ENCODE assay signal across 9 cellular contexts in the genomic region with DNA sequence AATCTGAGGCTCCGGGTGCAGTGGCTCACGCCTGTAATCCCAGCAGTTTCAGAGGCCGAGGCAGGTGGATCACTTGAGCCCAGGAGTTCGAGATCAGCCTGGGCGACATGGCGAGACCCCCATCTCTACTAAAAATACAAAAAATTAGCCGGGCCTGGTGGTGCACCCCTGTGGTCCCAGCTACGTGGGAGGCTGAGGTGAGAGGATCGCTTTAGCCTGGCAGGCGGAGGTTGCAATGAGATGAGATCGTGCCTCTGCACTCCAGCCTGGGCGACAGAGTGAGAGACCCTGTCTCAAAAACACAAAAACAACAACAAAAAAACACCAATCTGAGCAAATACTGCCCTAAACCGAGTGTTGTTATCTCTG. TPM values are rescaled to one million over a fixed set of nuclear protein-coding genes. Genes with fewer than 3 reads are reported as not detected.
DNase-seq lines count a peak whose midpoint lies in the region; ATAC-seq and TF ChIP-seq lines count a peak whose summit lies in the region.
"Not testable (repeated sequence)": the region's sequence is repeated elsewhere in the genome, so short reads cannot be mapped to it uniquely, and the experiment has no call there.
"Had no signal": no experiment of that assay in that cellular context is flagged by ENCODE, and none has a peak within 500 bp of the region (broad histone marks: within the 10 kb centered on the region; RNA-seq: fewer than 3 reads in every experiment).

No MANE protein-coding gene starts in this region.

- H3K9me3 Mint-ChIP-seq in IgD-negative memory B cell; activated CD4-positive, alpha-beta T cell treated with anti-CD3 and anti-CD28 coated beads for 36 hours (ENCODE audit: low read depth); MCF 10A (ENCODE audit: unreplicated experiment); memory B cell: not testable (repeated sequence)

- not testable (repeated sequence) for H3K27me3 ChIP-seq in aorta (ENCODE audit: control insufficient read depth in 1 of 2, insufficient read depth in 2 of 2, low read length in 1 of 2)

- not testable (repeated sequence) for H3K27me3 Mint-ChIP-seq in IgD-negative memory B cell; activated CD4-positive, alpha-beta T cell treated with anti-CD3 and anti-CD28 coated beads for 36 hours; MCF 10A (ENCODE audit: insufficient read depth, unreplicated experiment); memory B cell

- CTCF ChIA-PET in activated CD4-positive, alpha-beta T cell treated with anti-CD3 and anti-CD28 coated beads for 36 hours (lab: Charles Lee) = interaction anchor here (2.2 kb wide), 1 partner anchor 10 kb away, joined by 14 read pairs; no protein-coding TSS in a partner anchor
- CTCF ChIA-PET in MCF 10A (lab: Yijun Ruan, JAX) = interaction anchor here (1.8 to 7.3 kb wide), 3 partner anchors 11 to 51 kb away, joined by 5 to 65 read pairs (median 18); no protein-coding TSS in a partner anchor

- DNase-seq in activated CD4-positive, alpha-beta T cell treated with anti-CD3 and anti-CD28 coated beads for 36 hours; MCF 10A (ENCODE audit: unreplicated experiment); fibroblast of the aortic adventitia (ENCODE audit: low read depth); memory B cell (ENCODE audit: low spot score in 2 of 2); retinal pigment epithelial cell (ENCODE audit: low read depth); aorta: not testable (repeated sequence)

- not testable (repeated sequence) for H3K27ac ChIP-seq in aorta (ENCODE audit: low read depth in 1 of 2, low read length in 2 of 2)

- BruUV-seq in MCF 10A (replicated peaks; lab: Mats Ljungman, UMichigan) = TSS peak; percentile 62

- H3K27ac Mint-ChIP-seq in IgD-negative memory B cell (peak overlapping the region; percentile 72 to 96 (median 84)), MCF 10A (ENCODE audit: low read depth, unreplicated experiment) (peak overlapping the region; percentile 94), memory B cell (peak overlapping the region; percentile 96)
- peak overlapping the region; percentile 80 for H3K27ac Mint-ChIP-seq in activated CD4-positive, alpha-beta T cell treated with anti-CD3 and anti-CD28 coated beads for 36 hours

- ATAC-seq in activated CD4-positive, alpha-beta T cell treated with anti-CD3 and anti-CD28 coated beads for 36 hours; aorta (ENCODE audit: low FRiP score): not testable (repeated sequence)
- ATAC-seq in memory B cell (ENCODE audit: low read depth) = peak; percentile 5

- not testable (repeated sequence) for H3K36me3 ChIP-seq in aorta (ENCODE audit: control insufficient read depth in 1 of 2, insufficient read depth in 2 of 2, low read length in 1 of 2)

- not testable (repeated sequence) for H3K9me3 ChIP-seq in aorta (ENCODE audit: control insufficient read depth, low read length)

- not testable (repeated sequence) for TF ChIP-seq CTCF in MCF 10A (IDR thresholded peaks at IDR 0.05; ENCODE audit: unreplicated experiment); fibroblast of the aortic adventitia (IDR thresholded peaks at IDR 0.05; ENCODE audit: insufficient read depth, low read length); retinal pigment epithelial cell (conservative IDR thresholded peaks at IDR 0.05; ENCODE audit: low read depth, low read length)

- POLR2A ChIA-PET in activated CD4-positive, alpha-beta T cell treated with anti-CD3 and anti-CD28 coated beads for 36 hours (lab: Charles Lee) = not testable (repeated sequence)
- POLR2A ChIA-PET in MCF 10A (lab: Yijun Ruan, JAX) = interaction anchor here (0.9 to 1.5 kb wide), 8 partner anchors 8 to 395 kb away, joined by 3 to 6 read pairs (median 4); partner anchors contain the start of genes HES4 and MRPL20

- H3K4me1 Mint-ChIP-seq in IgD-negative memory B cell = peaks cover 12 to 22% (median 16%) of the 10 kb centered on the region in 3 donors
- peaks cover 27% of the 10 kb centered on the region for H3K4me1 Mint-ChIP-seq in activated CD4-positive, alpha-beta T cell treated with anti-CD3 and anti-CD28 coated beads for 36 hours
- not testable (repeated sequence) for H3K4me1 Mint-ChIP-seq in MCF 10A (ENCODE audit: insufficient read depth, unreplicated experiment)
- peaks cover 21% of the 10 kb centered on the region for H3K4me1 Mint-ChIP-seq in memory B cell

- intact Hi-C loops in activated CD4-positive, alpha-beta T cell treated with anti-CD3 and anti-CD28 coated beads for 36 hours (cut with DNase I, micrococcal nuclease) = loop anchor here in 1 of 2 experiments (1.0 to 2.0 kb wide), 3 partner anchors 12 to 52 kb away; partner anchors contain the start of gene HES4
- intact Hi-C loops in MCF 10A (cut with micrococcal nuclease); aorta (cut with DNase I): not testable (repeated sequence)

- 63 to 70% methylated on average over 13 of the region's 13 CpGs for WGBS in aorta, 2 donors

- not testable (repeated sequence) for H3K36me3 Mint-ChIP-seq in IgD-negative memory B cell; activated CD4-positive, alpha-beta T cell treated with anti-CD3 and anti-CD28 coated beads for 36 hours (ENCODE audit: low read depth); memory B cell
- peaks cover 16% of the 10 kb centered on the region for H3K36me3 Mint-ChIP-seq in MCF 10A (ENCODE audit: insufficient read depth, unreplicated experiment)

- H3K4me3 ChIP-seq in GM08714 (ENCODE audit: low read length) = peak overlapping the region; percentile 71
- H3K4me3 ChIP-seq in fibroblast of the aortic adventitia (ENCODE audit: low read depth, low read length) = peak overlapping the region; percentile 66
- peak overlapping the region; percentile 62 for H3K4me3 ChIP-seq in retinal pigment epithelial cell (ENCODE audit: low read length)
- peak overlapping the region; percentile 73 to 80 for H3K4me3 ChIP-seq in aorta (ENCODE audit: low read length in 2 of 2)

- not testable (repeated sequence) for H3K4me1 ChIP-seq in aorta (ENCODE audit: control insufficient read depth in 1 of 2, insufficient read depth in 2 of 2, low read length in 2 of 2)

- H3K4me3 Mint-ChIP-seq in IgD-negative memory B cell = peak overlapping the region; percentile 87 to 97 (median 97)
- peak overlapping the region; percentile 74 for H3K4me3 Mint-ChIP-seq in activated CD4-positive, alpha-beta T cell treated with anti-CD3 and anti-CD28 coated beads for 36 hours
- H3K4me3 Mint-ChIP-seq in MCF 10A (ENCODE audit: unreplicated experiment) = peak overlapping the region; percentile 91
- H3K4me3 Mint-ChIP-seq in memory B cell = peak overlapping the region; percentile 97

RNA-seq across cellular contexts. Expression of gene ISG15, which starts 0.6 kb away (rescaled TPM):
- polyA plus RNA-seq in IgD-negative memory B cell (191 TPM), aorta (100 to 1,000 TPM in 1 of 2 donors, 10 to 100 TPM in 1; 79.5 to 104 TPM)
- total RNA-seq in activated CD4-positive, alpha-beta T cell treated with anti-CD3 and anti-CD28 coated beads for 36 hours = 10 to 100 TPM; 30.5 to 51.7 TPM
- total RNA-seq in MCF 10A (2022) (7.4 and 8.8 TPM in 2 replicates), fibroblast of the aortic adventitia (ENCODE audit: low replicate concordance) (34.7 and 39.6 TPM in 2 replicates), aorta (10 to 100 TPM; 34.4 to 40.8 TPM)

RNA-seq across cellular contexts. Expression of gene AGRN, which starts 7.2 kb away (rescaled TPM):
- polyA plus RNA-seq in IgD-negative memory B cell = 0.05 TPM
- total RNA-seq in activated CD4-positive, alpha-beta T cell treated with anti-CD3 and anti-CD28 coated beads for 36 hours = 10 to 100 TPM; 22.7 to 24.4 TPM
- total RNA-seq in MCF 10A (2022) = 286 and 303 TPM in 2 replicates
- 7.9 and 85.7 TPM in 2 replicates for total RNA-seq in fibroblast of the aortic adventitia (ENCODE audit: low replicate concordance)
- 10 to 100 TPM; 25.1 to 38.6 TPM for total RNA-seq in aorta
- polyA plus RNA-seq in aorta = 10 to 100 TPM in 1 of 2 donors, 1 to 10 TPM in 1; 4.3 to 20.1 TPM

RNA-seq across cellular contexts. Expression of gene HES4, which starts 12.8 kb away (rescaled TPM):
- polyA plus RNA-seq in IgD-negative memory B cell (not detected), aorta (10 to 100 TPM in 1 of 2 donors, 1 to 10 TPM in 1; 3.6 to 82.3 TPM)
- total RNA-seq in activated CD4-positive, alpha-beta T cell treated with anti-CD3 and anti-CD28 coated beads for 36 hours = 1 to 10 TPM; 3.5 to 4.2 TPM
- total RNA-seq in MCF 10A (2022) (42.1 and 42.6 TPM in 2 replicates), fibroblast of the aortic adventitia (ENCODE audit: low replicate concordance) (0.36 and 0.82 TPM in 2 replicates), aorta (10 to 100 TPM; 31.3 to 47.5 TPM)

RNA-seq across cellular contexts. Expression of gene PERM1, which starts 30.8 kb away (rescaled TPM):
- not detected for polyA plus RNA-seq in IgD-negative memory B cell
- total RNA-seq in activated CD4-positive, alpha-beta T cell treated with anti-CD3 and anti-CD28 coated beads for 36 hours = not detected
- total RNA-seq in MCF 10A (2022) = not detected in 2 replicates
- 0.57 TPM in 1 of 2 replicates, not detected in the other for total RNA-seq in fibroblast of the aortic adventitia (ENCODE audit: low replicate concordance)
- under 1 TPM; 0.42 to 0.49 TPM for total RNA-seq in aorta
- 1 to 10 TPM in 1 of 2 donors, under 1 TPM in 1; 0.50 to 1.5 TPM for polyA plus RNA-seq in aorta
- total RNA-seq: T-helper 2 cell treated with Interferon-gamma antibody and Interleukin-4, amounts not matched to agents 100 ng/mL and 5 ng/mL, for 36 hours had no signal

RNA-seq across cellular contexts. Expression of gene PLEKHN1, which starts 46.4 kb away (rescaled TPM):
- polyA plus RNA-seq in IgD-negative memory B cell (0.14 TPM), aorta (under 1 TPM; 0.13 to 0.61 TPM)
- total RNA-seq in activated CD4-positive, alpha-beta T cell treated with anti-CD3 and anti-CD28 coated beads for 36 hours = 1 to 10 TPM; 1.1 to 1.4 TPM
- total RNA-seq in MCF 10A (2022) (7.9 and 11.1 TPM in 2 replicates), fibroblast of the aortic adventitia (ENCODE audit: low replicate concordance) (0.54 TPM in 1 of 2 replicates, not detected in the other), aorta (1 to 10 TPM in 1 of 2 donors, under 1 TPM in 1; 0.52 to 1.2 TPM)
